In genomic region chr1:173580658-173581057, GRCh38 we compare ENCODE assay signal across 25 cellular contexts. TPM values are rescaled to one million over a fixed set of nuclear protein-coding genes. Genes with fewer than 3 reads are reported as not detected.
"Had no signal": no experiment of that assay in that cellular context is flagged by ENCODE, and none has a peak within 500 bp of the region (broad histone marks: within the 10 kb centered on the region; RNA-seq: fewer than 3 reads in every experiment).

No MANE protein-coding gene starts in this region.

- H3K4me1 ChIP-seq: Peyer's patch, SJSA1 had no signal

- H3K27me3 ChIP-seq: Peyer's patch, SJSA1 had no signal

- ATAC-seq: Right ventricle myocardium inferior had no signal

- H3K36me3 ChIP-seq: MG63, Peyer's patch, SJSA1 had no signal

- H3K4me2 ChIP-seq: PC-9 had no signal

- DNase-seq: KBM-7, MG63, NCI-H1092, NCI-H1105 treated with DMSO at 0.1 percent for 48 hours, NCI-H1417 treated with DMSO at 0.1 percent for 48 hours, NCI-H146, NCI-H1694 treated with DMSO at 0.1 percent for 48 hours, NCI-H1930, NCI-H2081, NCI-H2107, NCI-H2227 treated with DMSO at 0.1 percent for 48 hours, NCI-H524 treated with DMSO at 0.1 percent for 48 hours, NCI-H69, NCI-H774, PC-9, Peyer's patch, SHP77 treated with DMSO at 0.1 percent for 48 hours had no signal

- H3K9me3 Mint-ChIP-seq: IgD-negative memory B cell had no signal

- H3K36me3 Mint-ChIP-seq: IgD-negative memory B cell had no signal

- H2AFZ ChIP-seq: PC-9 had no signal

- H3K4me3 Mint-ChIP-seq: IgD-negative memory B cell had no signal

- H3K27ac ChIP-seq: HL-60, PC-9, Peyer's patch, SJSA1, SK-N-MC had no signal

- H3K9me3 ChIP-seq: MG63, Peyer's patch, SJSA1 had no signal

- H3K27ac Mint-ChIP-seq: IgD-negative memory B cell had no signal

- H3K4me3 ChIP-seq: MG63, PC-9, Peyer's patch, SJSA1, SK-N-MC had no signal

- H3K4me1 Mint-ChIP-seq: IgD-negative memory B cell had no signal

RNA-seq across cellular contexts. Expression of gene SLC9C2, which starts 22.2 kb away (rescaled TPM):
- total RNA-seq: NCI-H460, OCI-LY7, PC-9, Peyer's patch, RPMI7951, SJSA1 had no signal
- polyA plus RNA-seq: IgD-negative memory B cell had no signal

RNA-seq across cellular contexts. Expression of gene TEX50, which starts 54.5 kb away (rescaled TPM):
- total RNA-seq: NCI-H460, OCI-LY7, PC-9, Peyer's patch, Right ventricle myocardium inferior, RPMI7951, SJSA1 had no signal
- polyA plus RNA-seq: IgD-negative memory B cell had no signal
